ENCODE assay signal across 21 cellular contexts in the genomic region with DNA sequence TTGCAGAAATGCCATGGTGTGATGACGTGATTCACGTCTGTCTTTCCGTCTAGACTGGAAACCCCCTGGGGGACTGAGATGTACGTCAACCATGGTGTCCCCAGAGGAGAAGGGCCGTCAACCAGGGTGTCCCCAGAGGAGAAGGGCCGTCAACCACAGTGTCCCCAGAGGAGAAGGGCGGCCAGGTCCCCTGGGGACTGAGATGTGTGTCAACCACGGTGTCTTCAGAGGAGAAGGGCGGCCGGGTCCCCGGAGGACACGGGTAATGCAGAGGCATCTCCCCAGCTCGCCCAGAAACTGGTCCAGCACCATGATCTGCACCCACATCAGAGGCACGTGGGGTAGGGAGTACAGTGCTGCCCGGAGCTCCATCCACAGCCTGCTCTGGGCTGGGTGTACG. TPM values are rescaled to one million over a fixed set of nuclear protein-coding genes. Genes with fewer than 3 reads are reported as not detected.
DNase-seq lines count a peak whose midpoint lies in the region; ATAC-seq and TF ChIP-seq lines count a peak whose summit lies in the region.
"Had no signal": no experiment of that assay in that cellular context is flagged by ENCODE, and none has a peak within 500 bp of the region (broad histone marks: within the 10 kb centered on the region; RNA-seq: fewer than 3 reads in every experiment).

No MANE protein-coding gene starts in this region.

- H3K27ac ChIP-seq in BLaER1 (no peak overlapping the region), Karpas-422 (ENCODE audit: low read length) (no peak overlapping the region)
- H3K27ac ChIP-seq: SJCRH30 had no signal

- no peak overlapping the region for H2AFZ ChIP-seq in Karpas-422 (ENCODE audit: low read length)

- peaks cover 73% of the 10 kb centered on the region for H3K4me1 ChIP-seq in BLaER1
- H3K4me1 ChIP-seq in Karpas-422 (ENCODE audit: low read length), result no peaks in the 10 kb centered on the region
- H3K4me1 ChIP-seq: SJCRH30 had no signal

- H3K27me3 ChIP-seq in BLaER1 (peaks cover 11% of the 10 kb centered on the region; the same call in 1 of the 2 replicates), Karpas-422 (ENCODE audit: low read length) (no peaks in the 10 kb centered on the region)
- H3K27me3 ChIP-seq: SJCRH30 had no signal

- intact Hi-C loops in posterior vena cava (cut with DNase I), result no loop called here

- H3K9me2 ChIP-seq in Karpas-422 (replicated peaks; ENCODE audit: insufficient read depth, low read length), result no peaks in the 10 kb centered on the region

- no peak for TF ChIP-seq CTCF in glutamatergic neuron (IDR thresholded peaks at IDR 0.05; ENCODE audit: partially characterized antibody, unreplicated experiment)

- H3K9ac ChIP-seq in BLaER1 (no peak overlapping the region), Karpas-422 (ENCODE audit: low read length) (no peak overlapping the region)

- peak overlapping the region; percentile 48 for H3K27ac Mint-ChIP-seq in glutamatergic neuron (ENCODE audit: unreplicated experiment)
- no peak overlapping the region for H3K27ac Mint-ChIP-seq in T-helper 2 cell treated with Interferon-gamma antibody and Interleukin-4, amounts not matched to agents 5 μg/mL and 100 μg/mL, for 36 hours

- H3K4me3 ChIP-seq in BLaER1, result no peak overlapping the region
- H3K4me3 ChIP-seq in Karpas-422 (ENCODE audit: low read length), result no peak overlapping the region
- H3K4me3 ChIP-seq: SJCRH30 had no signal

- no peak overlapping the region for H3K4me3 Mint-ChIP-seq in glutamatergic neuron (ENCODE audit: unreplicated experiment)
- H3K4me3 Mint-ChIP-seq in T-helper 2 cell treated with Interferon-gamma antibody and Interleukin-4, amounts not matched to agents 5 μg/mL and 100 μg/mL, for 36 hours, result no peak overlapping the region
- H3K4me3 Mint-ChIP-seq: CD4-positive, alpha-beta memory T cell had no signal

- H3K9me3 ChIP-seq in BLaER1 (peaks cover 11% of the 10 kb centered on the region; the same call in 1 of the 2 replicates), Karpas-422 (ENCODE audit: low read length) (peaks cover 21% of the 10 kb centered on the region; the same call in 1 of the 2 replicates)
- H3K9me3 ChIP-seq: SJCRH30 had no signal

- H3K36me3 ChIP-seq in BLaER1 (no peaks in the 10 kb centered on the region), Karpas-422 (ENCODE audit: insufficient read depth, low read length) (no peaks in the 10 kb centered on the region)
- H3K36me3 ChIP-seq: SJCRH30 had no signal

- peaks cover 4% of the 10 kb centered on the region for H3K4me1 Mint-ChIP-seq in glutamatergic neuron (ENCODE audit: low read depth, unreplicated experiment)
- H3K4me1 Mint-ChIP-seq in T-helper 2 cell treated with Interferon-gamma antibody and Interleukin-4, amounts not matched to agents 5 μg/mL and 100 μg/mL, for 36 hours (ENCODE audit: low read depth), result no peaks in the 10 kb centered on the region
- H3K4me1 Mint-ChIP-seq: CD4-positive, alpha-beta memory T cell had no signal

- H3K27me3 Mint-ChIP-seq in glutamatergic neuron (ENCODE audit: unreplicated experiment), result peaks cover 11% of the 10 kb centered on the region
- H3K27me3 Mint-ChIP-seq in T-helper 2 cell treated with Interferon-gamma antibody and Interleukin-4, amounts not matched to agents 5 μg/mL and 100 μg/mL, for 36 hours (ENCODE audit: low read depth), result no peaks in the 10 kb centered on the region
- H3K27me3 Mint-ChIP-seq: CD4-positive, alpha-beta memory T cell had no signal

- DNase-seq in Karpas-422 (peak; percentile 70), glutamatergic neuron (peak; percentile 11), posterior vena cava (ENCODE audit: low spot score) (peak; percentile 71)
- DNase-seq in stimulated activated CD4-positive, alpha-beta T cell treated with anti-CD3 and anti-CD28 coated beads, Interleukin-1b, Interleukin-23, amount 100 ng/mL, for 48 hours, result no peak
- no peak for DNase-seq in T-helper 2 cell treated with Interferon-gamma antibody and Interleukin-4, amounts not matched to agents 5 μg/mL and 100 μg/mL, for 36 hours (ENCODE audit: low spot score)
- DNase-seq: ACHN; AML-193; Calu3; CD4-positive, alpha-beta memory T cell; DMS53; H7; NCI-H1417; NCI-H1930; NCI-H2171 treated with DMSO at 0.1 percent for 48 hours; NCI-H446 treated with DMSO at 0.1 percent for 48 hours; OCI-M1; SJCRH30 had no signal

- peaks cover 3% of the 10 kb centered on the region for H3K36me3 Mint-ChIP-seq in glutamatergic neuron (ENCODE audit: unreplicated experiment)
- no peaks in the 10 kb centered on the region for H3K36me3 Mint-ChIP-seq in T-helper 2 cell treated with Interferon-gamma antibody and Interleukin-4, amounts not matched to agents 5 μg/mL and 100 μg/mL, for 36 hours (ENCODE audit: low read depth)
- H3K36me3 Mint-ChIP-seq: CD4-positive, alpha-beta memory T cell had no signal

- H3K4me2 ChIP-seq in BLaER1, result peak overlapping the region; percentile 81
- H3K4me2 ChIP-seq in Karpas-422 (ENCODE audit: low read depth, low read length, poor library complexity, severe bottlenecking), result no peak overlapping the region

- H3K9me3 Mint-ChIP-seq in glutamatergic neuron (ENCODE audit: unreplicated experiment), result peaks cover 6% of the 10 kb centered on the region
- peaks cover 7% of the 10 kb centered on the region for H3K9me3 Mint-ChIP-seq in T-helper 2 cell treated with Interferon-gamma antibody and Interleukin-4, amounts not matched to agents 5 μg/mL and 100 μg/mL, for 36 hours
- H3K9me3 Mint-ChIP-seq: CD4-positive, alpha-beta memory T cell had no signal

- no peaks in the 10 kb centered on the region for H3K79me2 ChIP-seq in Karpas-422 (ENCODE audit: low read length)

- no peak for ATAC-seq in GM21528 (IDR thresholded peaks at IDR 0.05; ENCODE audit: low FRiP score, unreplicated experiment)

- H4K20me1 ChIP-seq in BLaER1 (no peaks in the 10 kb centered on the region), Karpas-422 (ENCODE audit: insufficient read depth, low read depth, low read length) (no peaks in the 10 kb centered on the region)

RNA-seq across cellular contexts. Expression of a gene that starts 30.6 kb away (rescaled TPM):
- total RNA-seq in Karpas-422 (2014; rRNA removed; shearing (Covaris generic); ENCODE audit: low replicate concordance), result not detected in 2 replicates
- total RNA-seq in glutamatergic neuron (ENCODE audit: unreplicated experiment), result 13.7 TPM
- total RNA-seq in posterior vena cava, result not detected
- total RNA-seq: CD4-positive, alpha-beta memory T cell; HT1080; RPMI7951 had no signal

Comparison
In these comparisons a context has a peak if more than half of its experiments do, and no peak if none do; other contexts are left out.
1. DNase-seq: peak in Karpas-422 (single experiment), glutamatergic neuron (single experiment) and posterior vena cava (single experiment); none in stimulated activated CD4-positive, alpha-beta T cell treated with anti-CD3 and anti-CD28 coated beads, Interleukin-1b, Interleukin-23, amount 100 ng/mL, for 48 hours (single experiment) and T-helper 2 cell treated with Interferon-gamma antibody and Interleukin-4, amounts not matched to agents 5 μg/mL and 100 μg/mL, for 36 hours (single experiment).
2. RNA of a gene that starts 30.6 kb away (total RNA-seq): 13.7 TPM in glutamatergic neuron (single experiment); not detected in posterior vena cava and not detected in Karpas-422; every median in the first group is over 10 times any median in the second.